16 cellular contexts compared by ENCODE assay signal in genomic region chr7:77729574-77730348, GRCh38. TPM values are rescaled to one million over a fixed set of nuclear protein-coding genes. Genes with fewer than 3 reads are reported as not detected.
DNase-seq lines count a peak whose midpoint lies in the region; ATAC-seq and TF ChIP-seq lines count a peak whose summit lies in the region.
"Had no signal": no experiment of that assay in that cellular context is flagged by ENCODE, and none has a peak within 500 bp of the region (broad histone marks: within the 10 kb centered on the region; RNA-seq: fewer than 3 reads in every experiment).

No MANE protein-coding gene starts in this region.

- H3K4me3 ChIP-seq in mammary epithelial cell (replicated peaks in 1 of 3; ENCODE audit: insufficient read depth in 1 of 3, low read depth in 2 of 3, low read length in 3 of 3) (no peak overlapping the region), hepatocyte (no peak overlapping the region)
- H3K4me3 ChIP-seq: stomach had no signal

- CTCF ChIA-PET in MCF 10A (lab: Yijun Ruan, JAX) (interaction anchor here (0.6 to 1.2 kb wide), 3 partner anchors 63 to 290 kb away, joined by 3 to 5 read pairs (median 4); no protein-coding TSS in a partner anchor), mammary epithelial cell (lab: Charles Lee; ENCODE audit: low non-redundant PET) (no interaction called here), WTC11 (lab: Charles Lee) (no interaction called here)

- H3K4me2 ChIP-seq in mammary epithelial cell (ENCODE audit: insufficient read depth, low read depth, low read length) (no peak overlapping the region), hepatocyte (peak overlapping the region; percentile 69)

- peaks cover 26% of the 10 kb centered on the region for H3K4me1 Mint-ChIP-seq in MCF 10A (ENCODE audit: insufficient read depth, unreplicated experiment)
- H3K4me1 Mint-ChIP-seq in WTC11 = peaks cover 35% of the 10 kb centered on the region

- H3K27me3 ChIP-seq in mammary epithelial cell (ENCODE audit: insufficient read depth, low read length) (no peaks in the 10 kb centered on the region), hepatocyte (no peaks in the 10 kb centered on the region), foreskin keratinocyte (no peaks in the 10 kb centered on the region)
- H3K27me3 ChIP-seq: stomach had no signal

- H3K27ac ChIP-seq in mammary epithelial cell (ENCODE audit: insufficient read depth, low read depth, low read length) = no peak overlapping the region
- peak overlapping the region; percentile 68 for H3K27ac ChIP-seq in hepatocyte
- H3K27ac ChIP-seq in foreskin keratinocyte = no peak overlapping the region

- BruUV-seq in MCF 10A (replicated peaks; lab: Mats Ljungman, UMichigan) (no TSS peak), mammary epithelial cell (replicated peaks; lab: Mats Ljungman, UMichigan) (no TSS peak)

- H3K9me3 Mint-ChIP-seq in MCF 10A (ENCODE audit: unreplicated experiment) (no peaks in the 10 kb centered on the region), WTC11 (no peaks in the 10 kb centered on the region)
- H3K9me3 Mint-ChIP-seq: activated naive CD8-positive, alpha-beta T cell treated with anti-CD3 and anti-CD28 coated beads, Interleukin-2, amount 10 ng/mL, durations not matched to agents 7 days and 5 days; naive B cell had no signal

- H3K9me3 ChIP-seq in mammary epithelial cell (replicated peaks; ENCODE audit: insufficient read depth, low read length) = no peaks in the 10 kb centered on the region
- no peaks in the 10 kb centered on the region for H3K9me3 ChIP-seq in hepatocyte (ENCODE audit: low read depth)
- H3K9me3 ChIP-seq: stomach had no signal

- no peak for TF ChIP-seq CTCF in MCF 10A (IDR thresholded peaks at IDR 0.05; ENCODE audit: unreplicated experiment)
- no peak for TF ChIP-seq CTCF in mammary epithelial cell (conservative IDR thresholded peaks at IDR 0.05 in 1 of 2, IDR thresholded peaks at IDR 0.05 in 1 of 2; ENCODE audit: extremely low read depth in 1 of 2, insufficient read depth in 1 of 2, low read depth in 1 of 2, low read length in 2 of 2)
- no peak for TF ChIP-seq CTCF in WTC11 (IDR thresholded peaks at IDR 0.05)
- TF ChIP-seq CTCF in hepatocyte (IDR thresholded peaks at IDR 0.05; ENCODE audit: poor library complexity) = no peak
- no peak for TF ChIP-seq CTCF in foreskin keratinocyte (conservative IDR thresholded peaks at IDR 0.05)

- H3K36me3 ChIP-seq in mammary epithelial cell (ENCODE audit: insufficient read depth, low read length) (no peaks in the 10 kb centered on the region), hepatocyte (replicated peaks; ENCODE audit: insufficient read depth, low read depth) (no peaks in the 10 kb centered on the region)
- H3K36me3 ChIP-seq: stomach had no signal

- POLR2A ChIA-PET in MCF 10A (lab: Yijun Ruan, JAX) = interaction anchor here (1.8 to 4.9 kb wide), 3 partner anchors 9 to 33 kb away, joined by 3 to 52 read pairs (median 18); partner anchors contain the start of gene RSBN1L
- POLR2A ChIA-PET in WTC11 (lab: Charles Lee) = no interaction called here

- H3K79me2 ChIP-seq in mammary epithelial cell (ENCODE audit: insufficient read depth, low read length) (peaks cover 89% of the 10 kb centered on the region), hepatocyte (peaks cover 99% of the 10 kb centered on the region)

- H3K4me3 Mint-ChIP-seq in MCF 10A (ENCODE audit: unreplicated experiment) = no peak overlapping the region
- H3K4me3 Mint-ChIP-seq in WTC11 = no peak overlapping the region
- H3K4me3 Mint-ChIP-seq: activated naive CD8-positive, alpha-beta T cell treated with anti-CD3 and anti-CD28 coated beads, Interleukin-2, amount 10 ng/mL, durations not matched to agents 7 days and 5 days had no signal

- intact Hi-C loops in MCF 10A (cut with micrococcal nuclease) = no loop called here
- intact Hi-C loops in mammary epithelial cell (cut with micrococcal nuclease) = no loop called here

- H3K9me2 ChIP-seq in hepatocyte (replicated peaks; ENCODE audit: insufficient read depth) = no peaks in the 10 kb centered on the region

- no peak overlapping the region for H3K9ac ChIP-seq in mammary epithelial cell (ENCODE audit: insufficient read depth, low read length)

- DNase-seq in MCF 10A (ENCODE audit: unreplicated experiment) = no peak
- DNase-seq in mammary epithelial cell = no peak
- no peak for DNase-seq in WTC11 (ENCODE audit: low spot score)
- no peak for DNase-seq in hepatocyte (ENCODE audit: low spot score)
- DNase-seq in foreskin keratinocyte = no peak
- DNase-seq: activated CD4-positive, alpha-beta T cell treated with anti-CD3 and anti-CD28 coated beads, Interleukin-2, amount 50 U/mL, for 1 hour; activated naive CD8-positive, alpha-beta T cell treated with anti-CD3 and anti-CD28 coated beads, Interleukin-2, amount 10 ng/mL, durations not matched to agents 7 days and 5 days; central memory CD4-positive, alpha-beta T cell; naive B cell; NCI-H187; Right ventricle myocardium superior; stimulated activated CD4-positive, alpha-beta T cell treated with anti-CD3 and anti-CD28 coated beads, Interleukin-15, amount 100 ng/mL, for 24 hours; stomach had no signal

- H4K20me1 ChIP-seq in mammary epithelial cell (ENCODE audit: insufficient read depth, low read length) (no peaks in the 10 kb centered on the region), hepatocyte (ENCODE audit: insufficient read depth, poor library complexity, severe bottlenecking) (peaks cover 57% of the 10 kb centered on the region)

- H3K4me1 ChIP-seq in mammary epithelial cell (ENCODE audit: insufficient read depth, low read length) (peaks cover 7% of the 10 kb centered on the region), hepatocyte (ENCODE audit: insufficient read depth) (peaks cover 26% of the 10 kb centered on the region), foreskin keratinocyte (peaks cover 31% of the 10 kb centered on the region)

- no peak for ATAC-seq in WTC11
- ATAC-seq in HG02885 (IDR thresholded peaks at IDR 0.05; ENCODE audit: poor library complexity, unreplicated experiment) = no peak
- ATAC-seq in esophagus mucosa = no peak
- ATAC-seq in GM21423 (IDR thresholded peaks at IDR 0.05; ENCODE audit: unreplicated experiment) = no peak
- no peak for ATAC-seq in foreskin keratinocyte

- 93% methylated on average over 3 of the region's 3 CpGs for WGBS in mammary epithelial cell (ENCODE audit: low coverage, missing lambda C conversion rate)
- WGBS in hepatocyte (ENCODE audit: low lambda C conversion rate, missing lambda C conversion rate) = 81% methylated on average over 3 of the region's 3 CpGs

- H3K36me3 Mint-ChIP-seq in MCF 10A (ENCODE audit: insufficient read depth, unreplicated experiment) = no peaks in the 10 kb centered on the region
- no peaks in the 10 kb centered on the region for H3K36me3 Mint-ChIP-seq in WTC11
- H3K36me3 Mint-ChIP-seq: naive B cell had no signal

- H3K27ac Mint-ChIP-seq in MCF 10A (ENCODE audit: low read depth, unreplicated experiment) = peak overlapping the region; percentile 78
- H3K27ac Mint-ChIP-seq in WTC11 = peak overlapping the region; percentile 84
- H3K27ac Mint-ChIP-seq: activated naive CD8-positive, alpha-beta T cell treated with anti-CD3 and anti-CD28 coated beads, Interleukin-2, amount 10 ng/mL, durations not matched to agents 7 days and 5 days had no signal

- dilution Hi-C loops in mammary epithelial cell (cut with HindIII; ENCODE audit: low sequenced_read_pairs) = no loop called here

- H3K27me3 Mint-ChIP-seq in MCF 10A (ENCODE audit: insufficient read depth, unreplicated experiment) = no peaks in the 10 kb centered on the region
- no peaks in the 10 kb centered on the region for H3K27me3 Mint-ChIP-seq in WTC11 (ENCODE audit: low read depth)
- H3K27me3 Mint-ChIP-seq: activated naive CD8-positive, alpha-beta T cell treated with anti-CD3 and anti-CD28 coated beads, Interleukin-2, amount 10 ng/mL, durations not matched to agents 7 days and 5 days; naive B cell had no signal

- H2AFZ ChIP-seq in mammary epithelial cell (ENCODE audit: low read depth, low read length) (no peak overlapping the region), hepatocyte (no peak overlapping the region)

- in situ Hi-C loops in mammary epithelial cell (cut with MboI; ENCODE audit: low sequenced_read_pairs in 2 of 2) = loop anchor here in 1 of 2 donors (10.0 kb wide), 1 partner anchor 65 kb away; the partner anchor contains the start of genes PHTF2 and TMEM60

TF ChIP-seq in WTC11, 78 proteins besides CTCF, POLR2A, EP300 and RAD21 (continues in another document):
- TF ChIP-seq ZNF121 (CRISPR knock-in tag; IDR thresholded peaks at IDR 0.05) = peak; percentile 86
- TF ChIP-seq, protein P1, sequence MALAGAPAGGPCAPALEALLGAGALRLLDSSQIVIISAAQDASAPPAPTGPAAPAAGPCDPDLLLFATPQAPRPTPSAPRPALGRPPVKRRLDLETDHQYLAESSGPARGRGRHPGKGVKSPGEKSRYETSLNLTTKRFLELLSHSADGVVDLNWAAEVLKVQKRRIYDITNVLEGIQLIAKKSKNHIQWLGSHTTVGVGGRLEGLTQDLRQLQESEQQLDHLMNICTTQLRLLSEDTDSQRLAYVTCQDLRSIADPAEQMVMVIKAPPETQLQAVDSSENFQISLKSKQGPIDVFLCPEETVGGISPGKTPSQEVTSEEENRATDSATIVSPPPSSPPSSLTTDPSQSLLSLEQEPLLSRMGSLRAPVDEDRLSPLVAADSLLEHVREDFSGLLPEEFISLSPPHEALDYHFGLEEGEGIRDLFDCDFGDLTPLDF (CRISPR knock-in tag; IDR thresholded peaks at IDR 0.05) = no peak
- 0 out of 2 replicates have a peak, but pooled peaks have one; percentile 16 for TF ChIP-seq GTF2I (CRISPR knock-in tag; conservative IDR thresholded peaks at IDR 0.05)
- TF ChIP-seq, protein P2, sequence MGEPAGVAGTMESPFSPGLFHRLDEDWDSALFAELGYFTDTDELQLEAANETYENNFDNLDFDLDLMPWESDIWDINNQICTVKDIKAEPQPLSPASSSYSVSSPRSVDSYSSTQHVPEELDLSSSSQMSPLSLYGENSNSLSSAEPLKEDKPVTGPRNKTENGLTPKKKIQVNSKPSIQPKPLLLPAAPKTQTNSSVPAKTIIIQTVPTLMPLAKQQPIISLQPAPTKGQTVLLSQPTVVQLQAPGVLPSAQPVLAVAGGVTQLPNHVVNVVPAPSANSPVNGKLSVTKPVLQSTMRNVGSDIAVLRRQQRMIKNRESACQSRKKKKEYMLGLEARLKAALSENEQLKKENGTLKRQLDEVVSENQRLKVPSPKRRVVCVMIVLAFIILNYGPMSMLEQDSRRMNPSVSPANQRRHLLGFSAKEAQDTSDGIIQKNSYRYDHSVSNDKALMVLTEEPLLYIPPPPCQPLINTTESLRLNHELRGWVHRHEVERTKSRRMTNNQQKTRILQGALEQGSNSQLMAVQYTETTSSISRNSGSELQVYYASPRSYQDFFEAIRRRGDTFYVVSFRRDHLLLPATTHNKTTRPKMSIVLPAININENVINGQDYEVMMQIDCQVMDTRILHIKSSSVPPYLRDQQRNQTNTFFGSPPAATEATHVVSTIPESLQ (CRISPR knock-in tag; IDR thresholded peaks at IDR 0.05) = no peak

RNA-seq across cellular contexts. Expression of gene RSBN1L, which starts 33.5 kb away (rescaled TPM):
- total RNA-seq in MCF 10A (2022) (10.9 and 12.1 TPM in 2 replicates), mammary epithelial cell (10 to 100 TPM in 1 of 2 donors, 1 to 10 TPM in 1; 8.8 to 12.8 TPM), WTC11 (2021) (14.6 to 17.0 TPM (median 16.8 TPM) in 3 replicates), hepatocyte (14.8 and 19.2 TPM in 2 replicates), esophagus mucosa (9.9 TPM), foreskin keratinocyte (16.6 and 19.5 TPM in 2 replicates)
- polyA plus RNA-seq in mammary epithelial cell (5.0 TPM), hepatocyte (4.8 and 7.4 TPM in 2 replicates), foreskin keratinocyte (4.6 and 5.3 TPM in 2 replicates)
- polyA minus RNA-seq in mammary epithelial cell = 36.5 TPM
